31 cellular contexts compared by ENCODE assay signal in genomic region chr21:14670409-14670808, GRCh38.
"Had no signal": no experiment of that assay in that cellular context is flagged by ENCODE, and none has a peak within 500 bp of the region (broad histone marks: within the 10 kb centered on the region; RNA-seq: fewer than 3 reads in every experiment).

No MANE protein-coding gene starts in this region.

- DNase-seq: activated CD4-positive, alpha-beta memory T cell treated with anti-CD3 and anti-CD28 coated beads for 36 hours; activated CD4-positive, alpha-beta T cell treated with anti-CD3 and anti-CD28 coated beads for 36 hours; activated CD4-positive, alpha-beta T cell treated with anti-CD3 and anti-CD28 coated beads, Interleukin-2, amount 10 ng/mL, durations not matched to agents 24 days and 14 days; activated CD4-positive, CD25-positive, alpha-beta regulatory T cell; activated CD4-positive, CD25-positive, alpha-beta regulatory T cell treated with anti-CD3 and anti-CD28 coated beads, Interleukin-2, amount 50 U/mL, for 72 hours; activated CD8-positive, alpha-beta memory T cell treated with anti-CD3 and anti-CD28 coated beads, Interleukin-2, amount 10 ng/mL, durations not matched to agents 7 days and 5 days; activated CD8-positive, alpha-beta memory T cell treated with anti-CD3 and anti-CD28 coated beads, Interleukin-2, amount 50 U/mL, for 4 hours; activated CD8-positive, alpha-beta T cell treated with anti-CD3 and anti-CD28 coated beads, Interleukin-2, amount 10 ng/mL, durations not matched to agents 7 days and 5 days; activated effector memory CD4-positive, alpha-beta T cell treated with anti-CD3 and anti-CD28 coated beads, Interleukin-2, amount 50 U/mL, for 16 hours; activated naive CD4-positive, alpha-beta T cell treated with anti-CD3 and anti-CD28 coated beads for 36 hours; activated T-cell treated with anti-CD3 and anti-CD28 coated beads, Interleukin-2, amount 50 U/mL, for 1 hour; activated T-cell treated with anti-CD3 and anti-CD28 coated beads, Interleukin-2, amount 50 U/mL, for 48 hours; central memory CD4-positive, alpha-beta T cell; cerebellar nuclear complex; colonic mucosa; dorsolateral prefrontal cortex; effector memory CD4-positive, alpha-beta T cell; endodermal cell; foreskin keratinocyte; gastrocnemius medialis; glutamatergic neuron; heart left ventricle; T-helper 2 cell had no signal

- H3K4me3 Mint-ChIP-seq: activated CD4-positive, alpha-beta memory T cell treated with anti-CD3 and anti-CD28 coated beads for 36 hours; activated CD4-positive, alpha-beta T cell treated with anti-CD3 and anti-CD28 coated beads for 36 hours; activated CD4-positive, alpha-beta T cell treated with anti-CD3 and anti-CD28 coated beads, Interleukin-2, amount 10 ng/mL, durations not matched to agents 24 days and 14 days; activated CD8-positive, alpha-beta memory T cell treated with anti-CD3 and anti-CD28 coated beads, Interleukin-2, amount 10 ng/mL, durations not matched to agents 7 days and 5 days; activated CD8-positive, alpha-beta T cell treated with anti-CD3 and anti-CD28 coated beads, Interleukin-2, amount 10 ng/mL, durations not matched to agents 7 days and 5 days; activated naive CD4-positive, alpha-beta T cell treated with anti-CD3 and anti-CD28 coated beads for 36 hours; activated naive CD4-positive, alpha-beta T cell treated with anti-CD3 and anti-CD28 coated beads, Interleukin-2, amount 50 U/mL, for 24 hours; activated T-helper 1 cell treated with anti-CD3 and anti-CD28 coated beads, Interleukin-12 subunit alpha, Interleukin-12 subunit beta, Interleukin-2, Interleukin-4 antibody, amounts not matched to agents 30 ng/mL and 10 ng/mL and 1 ng/mL, durations not matched to agents 14 hours and 24 hours and 36 hours; brain; endodermal cell had no signal

- H3K9me3 ChIP-seq: ascending aorta, breast epithelium, colonic mucosa, esophagus muscularis mucosa, gastrocnemius medialis had no signal

- H3K27ac ChIP-seq: ascending aorta, breast epithelium, cardiac muscle cell, colonic mucosa, dorsolateral prefrontal cortex, esophagus muscularis mucosa, foreskin keratinocyte, gastrocnemius medialis, heart left ventricle had no signal

- H3K27me3 Mint-ChIP-seq: activated CD4-positive, alpha-beta T cell treated with anti-CD3 and anti-CD28 coated beads for 36 hours; activated CD4-positive, alpha-beta T cell treated with anti-CD3 and anti-CD28 coated beads, Interleukin-2, amount 10 ng/mL, durations not matched to agents 24 days and 14 days; activated CD8-positive, alpha-beta memory T cell treated with anti-CD3 and anti-CD28 coated beads, Interleukin-2, amount 10 ng/mL, durations not matched to agents 7 days and 5 days; activated naive CD4-positive, alpha-beta T cell treated with anti-CD3 and anti-CD28 coated beads, Interleukin-2, amount 50 U/mL, for 24 hours had no signal

- H3K4me1 Mint-ChIP-seq: brain had no signal

- H3K36me3 ChIP-seq: ascending aorta, breast epithelium, cardiac muscle cell, colonic mucosa, esophagus muscularis mucosa, gastrocnemius medialis, heart left ventricle had no signal

- H3K27ac Mint-ChIP-seq: activated CD4-positive, alpha-beta memory T cell treated with anti-CD3 and anti-CD28 coated beads for 36 hours; activated CD4-positive, alpha-beta T cell treated with anti-CD3 and anti-CD28 coated beads for 36 hours; activated CD4-positive, alpha-beta T cell treated with anti-CD3 and anti-CD28 coated beads, Interleukin-2, amount 10 ng/mL, durations not matched to agents 24 days and 14 days; activated CD8-positive, alpha-beta memory T cell treated with anti-CD3 and anti-CD28 coated beads, Interleukin-2, amount 10 ng/mL, durations not matched to agents 7 days and 5 days; activated CD8-positive, alpha-beta T cell treated with anti-CD3 and anti-CD28 coated beads, Interleukin-2, amount 10 ng/mL, durations not matched to agents 7 days and 5 days; activated naive CD4-positive, alpha-beta T cell treated with anti-CD3 and anti-CD28 coated beads for 36 hours; activated naive CD4-positive, alpha-beta T cell treated with anti-CD3 and anti-CD28 coated beads, Interleukin-2, amount 50 U/mL, for 24 hours; activated T-helper 1 cell treated with anti-CD3 and anti-CD28 coated beads, Interleukin-12 subunit alpha, Interleukin-12 subunit beta, Interleukin-2, Interleukin-4 antibody, amounts not matched to agents 30 ng/mL and 10 ng/mL and 1 ng/mL, durations not matched to agents 14 hours and 24 hours and 36 hours; activated T-helper 2 cell treated with anti-CD3 and anti-CD28 coated beads, Interferon-gamma antibody, Interleukin-2, Interleukin-4, amounts not matched to agents 10 μg/mL and 5 μg/mL and 100 μg/mL, durations not matched to agents 14 hours and 24 hours and 36 hours; brain; endodermal cell had no signal

- ATAC-seq: activated CD4-positive, alpha-beta T cell treated with anti-CD3 and anti-CD28 coated beads for 36 hours; activated CD8-positive, alpha-beta memory T cell treated with anti-CD3 and anti-CD28 coated beads, Interleukin-2, amount 10 ng/mL, durations not matched to agents 7 days and 5 days; activated CD8-positive, alpha-beta T cell treated with anti-CD3 and anti-CD28 coated beads, Interleukin-2, amount 10 ng/mL, durations not matched to agents 7 days and 5 days; foreskin keratinocyte; gastrocnemius medialis; heart left ventricle had no signal

- H3K9me3 Mint-ChIP-seq: endodermal cell had no signal

- H3K4me1 ChIP-seq: ascending aorta, breast epithelium, colonic mucosa, esophagus muscularis mucosa, foreskin keratinocyte, gastrocnemius medialis had no signal

- H3K27me3 ChIP-seq: ascending aorta, breast epithelium, cardiac muscle cell, colonic mucosa, dorsolateral prefrontal cortex, esophagus muscularis mucosa, foreskin keratinocyte, gastrocnemius medialis, heart left ventricle had no signal

- H3K36me3 Mint-ChIP-seq: activated naive CD4-positive, alpha-beta T cell treated with anti-CD3 and anti-CD28 coated beads, Interleukin-2, amount 50 U/mL, for 24 hours; brain had no signal

- H3K4me3 ChIP-seq: ascending aorta, breast epithelium, cardiac muscle cell, colonic mucosa, dorsolateral prefrontal cortex, esophagus muscularis mucosa, gastrocnemius medialis, heart left ventricle had no signal
